8 cellular contexts compared by ENCODE assay signal in genomic region chr12:34022079-34022830, GRCh38. TPM values are rescaled to one million over a fixed set of nuclear protein-coding genes. Genes with fewer than 3 reads are reported as not detected.
A peak's percentile ranks its signal among the peaks of the same experiment; 100 is the strongest.
DNase-seq lines count a peak whose midpoint lies in the region; ATAC-seq, FAIRE-seq and TF ChIP-seq lines count a peak whose summit lies in the region.

TSS of gene ALG10 (plus strand) at chr12:34022496. CDS start at chr12:34022600, 104 bp downstream.

- peaks cover 0 to 29% (median 0%) of the 10 kb centered on the region in 9 donors for H3K36me3 ChIP-seq in heart right ventricle
- H3K36me3 ChIP-seq in upper lobe of right lung = no peaks in the 10 kb centered on the region

- H3K9me3 ChIP-seq in heart right ventricle (no peaks in the 10 kb centered on the region), upper lobe of right lung (no peaks in the 10 kb centered on the region)

- peaks cover 0 to 24% (median 18%) of the 10 kb centered on the region in 9 donors for H3K4me1 ChIP-seq in heart right ventricle
- peaks cover 7% of the 10 kb centered on the region for H3K4me1 ChIP-seq in upper lobe of right lung

- peak within 1 kb of the TSS; percentile 26 to 90 (median 82) for H3K27ac ChIP-seq in heart right ventricle
- peak within 1 kb of the TSS; percentile 92 for H3K27ac ChIP-seq in upper lobe of right lung

- H3K27me3 ChIP-seq in heart right ventricle (no peaks in the 10 kb centered on the region), upper lobe of right lung (no peaks in the 10 kb centered on the region)

- FAIRE-seq in GM12892 (lab: Jason Lieb, UNC) = peak; percentile 79

- DNase-seq in GM12892 (ENCODE audit: insufficient read length) (peak; percentile 35), NCI-H146 (lab: John Stamatoyannopoulos, UW) (peak; percentile 99), T-helper 1 cell (peak; percentile 90 to 97 (median 96)), amniotic epithelial cell (ENCODE audit: low read depth) (peak; percentile 96), heart right ventricle (peak; percentile 95 to 99), posterior cingulate gyrus (peak; percentile 93 to 99 (median 95)), upper lobe of right lung (peak; percentile 96)

- WGBS in heart right ventricle, 2 donors = 0% methylated on average over 44 of the region's 44 CpGs

- H3K4me3 ChIP-seq in heart right ventricle (peak within 1 kb of the TSS; percentile 49 to 87 (median 75)), upper lobe of right lung (peak within 1 kb of the TSS; percentile 66)

- TF ChIP-seq POLR2A in GM12892 (IDR thresholded peaks at IDR 0.05; ENCODE audit: low read depth, low read length) = peak; percentile 78; the same call in 1 of the 2 replicates

- TF ChIP-seq CTCF in heart right ventricle (IDR thresholded peaks at IDR 0.05) (peak; percentile 67 to 82 (median 74)), upper lobe of right lung (IDR thresholded peaks at IDR 0.05) (peak; percentile 73)

- peak; percentile 100 for ATAC-seq in HG02852 (IDR thresholded peaks at IDR 0.05; ENCODE audit: unreplicated experiment)
- peak; percentile 99 to 100 (median 100) for ATAC-seq in heart right ventricle
- ATAC-seq in upper lobe of right lung = peak; percentile 100

- intact Hi-C loops in heart right ventricle (cut with DNase I) (loop anchor here in 6 of 10 donors (1.0 to 10.0 kb wide), 4 partner anchors 1265 to 1267 kb away; partner anchors contain the start of gene YARS2 (in 3 of the 6)), posterior cingulate gyrus (cut with DNase I) (no loop called here), upper lobe of right lung (cut with DNase I) (no loop called here)

RNA-seq across cellular contexts. Expression of gene ALG10, which starts in this region (rescaled TPM):
- polyA plus RNA-seq in GM12892 (2012; ENCODE audit: missing spikeins) = 9.6 TPM
- total RNA-seq in heart right ventricle = 1 to 10 TPM; 2.9 to 7.5 (median 4.7) TPM
- 1 to 10 TPM in 1 of 2 donors, under 1 TPM in 1; 0.59 to 1.2 TPM for polyA plus RNA-seq in heart right ventricle
- total RNA-seq in upper lobe of right lung = 10.1 TPM

Comparison
In these comparisons a context has a peak if more than half of its experiments do, and no peak if none do; other contexts are left out.
1. Peak in every context shown above with its lines: DNase-seq, ATAC-seq, H3K4me3 ChIP-seq and H3K27ac ChIP-seq.
2. DNase-seq: peak in every context shown above with its lines; median percentile 99 in NCI-H146; 97 in heart right ventricle; 96 in T-helper 1 cell; 96 in amniotic epithelial cell; 96 in upper lobe of right lung; 95 in posterior cingulate gyrus; 35 in GM12892.
3. intact Hi-C loops: an anchor here in heart right ventricle (1.0 to 10.0 kb wide); none called in posterior cingulate gyrus and upper lobe of right lung.